Comparison of ENCODE assay signal across 8 cellular contexts in the genomic region with DNA sequence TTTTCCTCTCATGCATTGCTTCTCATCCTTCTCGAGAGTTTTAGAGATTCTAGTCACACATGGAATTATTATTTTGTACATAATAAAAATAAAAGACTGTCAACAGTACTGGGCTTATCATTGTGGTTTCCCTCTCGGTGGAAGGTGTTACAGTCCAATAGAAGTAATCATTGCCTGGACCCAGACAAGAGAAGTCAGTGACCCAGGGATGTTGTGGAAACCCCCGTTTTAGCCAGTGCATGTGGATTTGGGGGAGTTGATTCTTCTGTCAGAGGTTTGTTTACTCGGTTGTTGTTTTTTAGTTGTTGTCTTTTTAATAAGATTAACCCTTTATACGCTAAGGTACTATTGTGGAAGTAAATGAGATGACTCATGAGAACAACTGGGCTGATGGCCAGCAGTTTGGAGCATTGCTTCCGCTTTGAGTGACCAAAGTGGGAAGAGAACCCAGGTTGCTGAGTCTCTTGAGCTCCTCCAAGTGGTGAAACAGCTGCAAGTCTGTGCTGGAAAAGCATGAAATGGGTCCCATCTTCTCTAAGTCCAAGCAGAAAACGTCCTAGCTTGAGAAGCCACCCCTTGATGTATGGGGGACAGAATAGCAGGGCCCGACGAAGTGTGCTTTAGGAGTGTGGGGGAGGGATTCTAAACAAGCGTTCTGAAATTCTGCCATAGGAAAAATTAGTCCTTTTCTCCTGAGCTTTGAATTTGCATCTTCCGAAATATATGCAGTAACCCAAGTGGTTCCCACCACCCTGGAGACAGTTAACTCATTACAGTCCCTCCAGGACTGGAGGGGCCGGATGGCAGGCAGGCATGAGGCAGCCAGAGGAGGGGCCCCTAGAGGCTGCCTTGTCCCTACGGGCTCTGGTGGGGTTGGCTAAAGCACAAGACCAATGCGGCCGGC.
DNase-seq lines count a peak whose midpoint lies in the region; ATAC-seq and TF ChIP-seq lines count a peak whose summit lies in the region.

No MANE protein-coding gene starts in this region.

- H4K91ac ChIP-seq in mesenchymal stem cell (ENCODE audit: low read length), result no peak overlapping the region

- H4K8ac ChIP-seq in mesenchymal stem cell (ENCODE audit: low read length), result no peak overlapping the region

- H3K18ac ChIP-seq in mesenchymal stem cell (ENCODE audit: low read depth in 1 of 2, low read length in 2 of 2), result no peak overlapping the region

- no peaks in the 10 kb centered on the region for H3K9me3 ChIP-seq in mesenchymal stem cell (ENCODE audit: control insufficient read depth, low read length)

- H3K4me3 Mint-ChIP-seq in activated CD8-positive, alpha-beta T cell treated with anti-CD3 and anti-CD28 coated beads for 36 hours, result no peak overlapping the region
- no peak overlapping the region for H3K4me3 Mint-ChIP-seq in activated CD8-positive, alpha-beta T cell treated with anti-CD3 and anti-CD28 coated beads, Interleukin-2, amount 10 ng/mL, durations not matched to agents 7 days and 5 days

- 69% methylated on average over 14 of the region's 15 CpGs for WGBS in mesenchymal stem cell

- peaks cover 6% of the 10 kb centered on the region for H3K27me3 Mint-ChIP-seq in activated CD8-positive, alpha-beta T cell treated with anti-CD3 and anti-CD28 coated beads for 36 hours
- H3K27me3 Mint-ChIP-seq in activated CD8-positive, alpha-beta T cell treated with anti-CD3 and anti-CD28 coated beads, Interleukin-2, amount 10 ng/mL, durations not matched to agents 7 days and 5 days (ENCODE audit: low read depth), result no peaks in the 10 kb centered on the region

- no peaks in the 10 kb centered on the region for H3K4me1 Mint-ChIP-seq in activated CD8-positive, alpha-beta T cell treated with anti-CD3 and anti-CD28 coated beads for 36 hours (ENCODE audit: low read depth)
- H3K4me1 Mint-ChIP-seq in activated CD8-positive, alpha-beta T cell treated with anti-CD3 and anti-CD28 coated beads, Interleukin-2, amount 10 ng/mL, durations not matched to agents 7 days and 5 days (ENCODE audit: low read depth), result no peaks in the 10 kb centered on the region

- peaks cover 24 to 86% of the 10 kb centered on the region in 2 experiments for H3K27me3 ChIP-seq in mesenchymal stem cell (ENCODE audit: control insufficient read depth in 1 of 2, insufficient read depth in 1 of 2, low read length in 2 of 2)

- no peak overlapping the region for H3K14ac ChIP-seq in mesenchymal stem cell (ENCODE audit: low read length in 2 of 2)

- H3K9me3 Mint-ChIP-seq in activated CD8-positive, alpha-beta T cell treated with anti-CD3 and anti-CD28 coated beads for 36 hours, result no peaks in the 10 kb centered on the region
- no peaks in the 10 kb centered on the region for H3K9me3 Mint-ChIP-seq in activated CD8-positive, alpha-beta T cell treated with anti-CD3 and anti-CD28 coated beads, Interleukin-2, amount 10 ng/mL, durations not matched to agents 7 days and 5 days (ENCODE audit: insufficient read depth)

- no peak overlapping the region for H2AK5ac ChIP-seq in mesenchymal stem cell (ENCODE audit: low read length, severe bottlenecking)

- no peak overlapping the region for H3K4me2 ChIP-seq in mesenchymal stem cell (ENCODE audit: low read length, poor library complexity, severe bottlenecking)

- no peaks in the 10 kb centered on the region for H3K36me3 Mint-ChIP-seq in activated CD8-positive, alpha-beta T cell treated with anti-CD3 and anti-CD28 coated beads for 36 hours (ENCODE audit: low read depth)
- H3K36me3 Mint-ChIP-seq in activated CD8-positive, alpha-beta T cell treated with anti-CD3 and anti-CD28 coated beads, Interleukin-2, amount 10 ng/mL, durations not matched to agents 7 days and 5 days (ENCODE audit: low read depth), result no peaks in the 10 kb centered on the region

- no peak overlapping the region for H3K9ac ChIP-seq in mesenchymal stem cell (ENCODE audit: low read length)

- no peak overlapping the region for H3K4ac ChIP-seq in mesenchymal stem cell (ENCODE audit: low read depth in 1 of 2, low read length in 2 of 2)

- H3K4me3 ChIP-seq in mesenchymal stem cell (ENCODE audit: insufficient read depth in 1 of 2, low read depth in 1 of 2, low read length in 2 of 2), result no peak overlapping the region

- intact Hi-C loops in activated CD8-positive, alpha-beta T cell treated with anti-CD3 and anti-CD28 coated beads for 36 hours (cut with micrococcal nuclease), result loop anchor here (10.0 kb wide), 1 partner anchor 65 kb away; no protein-coding TSS in a partner anchor

- H3K27ac Mint-ChIP-seq in activated CD8-positive, alpha-beta T cell treated with anti-CD3 and anti-CD28 coated beads for 36 hours, result no peak overlapping the region
- H3K27ac Mint-ChIP-seq in activated CD8-positive, alpha-beta T cell treated with anti-CD3 and anti-CD28 coated beads, Interleukin-2, amount 10 ng/mL, durations not matched to agents 7 days and 5 days, result no peak overlapping the region

- no peaks in the 10 kb centered on the region for H3K36me3 ChIP-seq in mesenchymal stem cell (ENCODE audit: control insufficient read depth in 1 of 2, insufficient read depth in 2 of 2, low read depth in 1 of 2, low read length in 2 of 2)

- no peak overlapping the region for H2BK15ac ChIP-seq in mesenchymal stem cell (ENCODE audit: low read depth, poor library complexity, severe bottlenecking)

- peaks cover 4% of the 10 kb centered on the region for H3K4me1 ChIP-seq in mesenchymal stem cell (ENCODE audit: control insufficient read depth, insufficient read depth, low read depth, low read length)

- no peak overlapping the region for H3K27ac ChIP-seq in mesenchymal stem cell (ENCODE audit: low read length, poor library complexity, severe bottlenecking)

- peak; percentile 9 for DNase-seq in activated CD8-positive, alpha-beta T cell treated with anti-CD3 and anti-CD28 coated beads for 36 hours
- DNase-seq in activated CD8-positive, alpha-beta T cell treated with anti-CD3 and anti-CD28 coated beads, Interleukin-2, amount 10 ng/mL, durations not matched to agents 7 days and 5 days, result no peak
- DNase-seq in NCI-H510A (lab: John Stamatoyannopoulos, UW), result peak; percentile 46
- peak; percentile 22 for DNase-seq in cerebellar cortex (ENCODE audit: low spot score)
- DNase-seq in mesenchymal stem cell, result peak; percentile 35
- no peak for DNase-seq in activated T-cell treated with anti-CD3 and anti-CD28 coated beads for 4 hours

- no peak overlapping the region for H2BK120ac ChIP-seq in mesenchymal stem cell (ENCODE audit: low read depth, low read length)

- no peak overlapping the region for H2BK5ac ChIP-seq in mesenchymal stem cell (ENCODE audit: low read depth, low read length, poor library complexity, severe bottlenecking)

- no peak overlapping the region for H2AFZ ChIP-seq in mesenchymal stem cell (ENCODE audit: low read depth, low read length)

- CTCF ChIA-PET in activated CD8-positive, alpha-beta T cell treated with anti-CD3 and anti-CD28 coated beads for 36 hours (lab: Charles Lee), result interaction anchor here (2.0 kb wide), 1 partner anchor 65 kb away, joined by 11 read pairs; no protein-coding TSS in a partner anchor
- CTCF ChIA-PET in activated CD8-positive, alpha-beta T cell treated with anti-CD3 and anti-CD28 coated beads, Interleukin-2, amount 10 ng/mL, durations not matched to agents 7 days and 5 days (lab: Charles Lee), result interaction anchor here (0.8 to 1.0 kb wide), 2 partner anchors 64 to 65 kb away, joined by 4 read pairs; no protein-coding TSS in a partner anchor

- no peak overlapping the region for H2BK12ac ChIP-seq in mesenchymal stem cell (ENCODE audit: low read length in 2 of 2)

- TF ChIP-seq CTCF in activated CD8-positive, alpha-beta T cell treated with anti-CD3 and anti-CD28 coated beads for 36 hours (IDR thresholded peaks at IDR 0.05), result no peak

- ATAC-seq in activated CD8-positive, alpha-beta T cell treated with anti-CD3 and anti-CD28 coated beads for 36 hours, result no peak
- ATAC-seq in activated CD8-positive, alpha-beta T cell treated with anti-CD3 and anti-CD28 coated beads, Interleukin-2, amount 10 ng/mL, durations not matched to agents 7 days and 5 days, result no peak
- ATAC-seq in GM18868 (IDR thresholded peaks at IDR 0.05; ENCODE audit: unreplicated experiment) (no peak), GM18867 (IDR thresholded peaks at IDR 0.05; ENCODE audit: unreplicated experiment) (no peak)

- no peak overlapping the region for H3K23ac ChIP-seq in mesenchymal stem cell (ENCODE audit: low read length in 2 of 2)

- POLR2A ChIA-PET in activated CD8-positive, alpha-beta T cell treated with anti-CD3 and anti-CD28 coated beads for 36 hours (lab: Charles Lee), result no interaction called here
- POLR2A ChIA-PET in activated CD8-positive, alpha-beta T cell treated with anti-CD3 and anti-CD28 coated beads, Interleukin-2, amount 10 ng/mL, durations not matched to agents 7 days and 5 days (lab: Charles Lee), result no interaction called here

- no peaks in the 10 kb centered on the region for H3K79me1 ChIP-seq in mesenchymal stem cell (replicated peaks; ENCODE audit: low read length, poor library complexity, severe bottlenecking)

Comparison
In these comparisons a context has a peak if more than half of its experiments do, and no peak if none do; other contexts are left out.
1. DNase-seq: peak in activated CD8-positive, alpha-beta T cell treated with anti-CD3 and anti-CD28 coated beads for 36 hours (single experiment), NCI-H510A (single experiment), cerebellar cortex (single experiment) and mesenchymal stem cell (single experiment); none in activated CD8-positive, alpha-beta T cell treated with anti-CD3 and anti-CD28 coated beads, Interleukin-2, amount 10 ng/mL, durations not matched to agents 7 days and 5 days (single experiment) and activated T-cell treated with anti-CD3 and anti-CD28 coated beads for 4 hours (single experiment).